21 cellular contexts compared by ENCODE assay signal in genomic region chr19:40294560-40294959, GRCh38. TPM values are rescaled to one million over a fixed set of nuclear protein-coding genes. Genes with fewer than 3 reads are reported as not detected.
DNase-seq lines count a peak whose midpoint lies in the region; ATAC-seq and TF ChIP-seq lines count a peak whose summit lies in the region.
"Had no signal": no experiment of that assay in that cellular context is flagged by ENCODE, and none has a peak within 500 bp of the region (broad histone marks: within the 10 kb centered on the region; RNA-seq: fewer than 3 reads in every experiment).

No MANE protein-coding gene starts in this region.

- H3K4me3 ChIP-seq in BLaER1 (no peak overlapping the region), Panc1 (ENCODE audit: low read depth in 2 of 2, low read length in 2 of 2) (no peak overlapping the region), dorsolateral prefrontal cortex (peak overlapping the region in 1 of 59 donors; percentile 26)
- no peak overlapping the region for H3K4me3 ChIP-seq in effector memory CD4-positive, alpha-beta T cell (ENCODE audit: insufficient read depth, low read depth, low read length, poor library complexity, severe bottlenecking)

- H4K20me1 ChIP-seq in BLaER1 = no peaks in the 10 kb centered on the region

- H3K27me3 ChIP-seq in BLaER1 = no peaks in the 10 kb centered on the region
- peaks cover 4% of the 10 kb centered on the region; the same call in 1 of the 2 replicates for H3K27me3 ChIP-seq in Panc1 (ENCODE audit: control insufficient read depth, insufficient read depth, low read length)
- H3K27me3 ChIP-seq in dorsolateral prefrontal cortex = no peaks in the 10 kb centered on the region
- no peaks in the 10 kb centered on the region for H3K27me3 ChIP-seq in effector memory CD4-positive, alpha-beta T cell (replicated peaks; ENCODE audit: control insufficient read depth, insufficient read depth, low read length, poor library complexity, severe bottlenecking)

- H3K9ac ChIP-seq in BLaER1 = 0 out of 2 replicates have a peak overlapping the region, but pooled peaks have one; percentile 6

- H3K36me3 ChIP-seq in BLaER1 (no peaks in the 10 kb centered on the region), Panc1 (ENCODE audit: control insufficient read depth, insufficient read depth, low read length) (no peaks in the 10 kb centered on the region)
- no peaks in the 10 kb centered on the region for H3K36me3 ChIP-seq in effector memory CD4-positive, alpha-beta T cell (ENCODE audit: control insufficient read depth, insufficient read depth, low read length)

- H3K4me2 ChIP-seq in BLaER1 = no peak overlapping the region

- in situ Hi-C loops in Panc1 (cut with HindIII; ENCODE audit: low pct_unique_long_range_greater_than_20kb, low sequenced_read_pairs) = loop anchor here (5.0 to 10.0 kb wide), 7 partner anchors 67 to 1750 kb away; partner anchors contain the start of genes CCNP, MED29 and PAF1

- H3K27ac ChIP-seq in BLaER1 (no peak overlapping the region), Panc1 (ENCODE audit: low read length) (no peak overlapping the region), dorsolateral prefrontal cortex (peak overlapping the region in 58 of 59 donors; percentile 21 to 98 (median 88))
- H3K27ac ChIP-seq in effector memory CD4-positive, alpha-beta T cell (ENCODE audit: insufficient read depth, low read length, poor library complexity, severe bottlenecking) = no peak overlapping the region

- no peaks in the 10 kb centered on the region for H3K9me3 ChIP-seq in BLaER1
- H3K9me3 ChIP-seq in Panc1 (ENCODE audit: control insufficient read depth, insufficient read depth, low read depth, low read length) = no peaks in the 10 kb centered on the region
- no peaks in the 10 kb centered on the region for H3K9me3 ChIP-seq in effector memory CD4-positive, alpha-beta T cell (ENCODE audit: control insufficient read depth, low read length)

- ATAC-seq in Panc1 = peak; percentile 4
- ATAC-seq in GM19351 (IDR thresholded peaks at IDR 0.05; ENCODE audit: unreplicated experiment) = no peak
- ATAC-seq in GM21529 (IDR thresholded peaks at IDR 0.05; ENCODE audit: unreplicated experiment) = no peak
- ATAC-seq: CD8-positive, alpha-beta T cell had no signal

- POLR2A ChIA-PET in Panc1 (lab: Charles Lee) = interaction anchor here (0.6 kb wide), 1 partner anchor 8 kb away, joined by 5 read pairs; no protein-coding TSS in a partner anchor

- CTCF ChIA-PET in Panc1 (lab: Charles Lee) = interaction anchor here (2.6 to 3.2 kb wide), 3 partner anchors 10 to 13 kb away, joined by 11 to 37 read pairs (median 36); no protein-coding TSS in a partner anchor

- intact Hi-C loops in Panc1 (cut with micrococcal nuclease; ENCODE audit: unreplicated experiment) = no loop called here
- intact Hi-C loops in dorsolateral prefrontal cortex (cut with DNase I) = no loop called here

- no peak for DNase-seq in Panc1 (ENCODE audit: low read depth, low spot score)
- DNase-seq in dorsolateral prefrontal cortex = peak in 5 of 10 donors; percentile 50 to 74 (median 68)
- DNase-seq in nucleus accumbens (lab: John Stamatoyannopoulos, UW) = peak in 32 of 56 donors; percentile 13 to 77 (median 37)
- DNase-seq in effector CD4-positive, alpha-beta T cell = no peak
- no peak for DNase-seq in effector memory CD4-positive, alpha-beta T cell
- DNase-seq: CD8-positive, alpha-beta T cell; DMS153; GOT3; HCEC 1CT; KBM-7; MM.1S; NCI-H1092; NCI-H1436 treated with DMSO at 0.1 percent for 48 hours; NCI-H2029; NCI-H345; NCI-H524; OCI-M1; Right ventricle myocardium superior had no signal

- peaks cover 11% of the 10 kb centered on the region; the same call in 1 of the 2 replicates for H3K4me1 ChIP-seq in BLaER1
- no peaks in the 10 kb centered on the region for H3K4me1 ChIP-seq in Panc1 (ENCODE audit: control insufficient read depth, insufficient read depth, low read length)
- H3K4me1 ChIP-seq in effector memory CD4-positive, alpha-beta T cell (ENCODE audit: control insufficient read depth, insufficient read depth, low read length, poor library complexity, severe bottlenecking) = no peaks in the 10 kb centered on the region

- BruUV-seq in Panc1 (replicated peaks; lab: Mats Ljungman, UMichigan) = no TSS peak

- TF ChIP-seq CTCF in Panc1 (IDR thresholded peaks at IDR 0.05) = no peak
- peak in 1 of 56 donors; percentile 6 for TF ChIP-seq CTCF in dorsolateral prefrontal cortex (IDR thresholded peaks at IDR 0.05 in 54 of 56, conservative IDR thresholded peaks at IDR 0.05 in 2 of 56; ENCODE audit: low read depth in 1 of 56, partially characterized antibody in 56 of 56)

RNA-seq across cellular contexts. Expression of gene AKT2, which starts 9.4 kb away (rescaled TPM):
- total RNA-seq in Panc1 (2021; ENCODE audit: unreplicated experiment) (2,376 TPM), dorsolateral prefrontal cortex (100 to 1,000 TPM in 117 of 120 experiments, 10 to 100 TPM in 3; 95.3 to 215 (median 139) TPM)
- 2,447 TPM for polyA plus RNA-seq in Panc1 (2012; ENCODE audit: insufficient read length)

RNA-seq across cellular contexts. Expression of gene C19orf47, which starts 53.6 kb away (rescaled TPM):
- total RNA-seq in Panc1 (2021; ENCODE audit: unreplicated experiment) = 29.0 TPM
- 36.8 TPM for polyA plus RNA-seq in Panc1 (2012; ENCODE audit: insufficient read length)
- 10 to 100 TPM; 26.8 to 54.6 (median 37.4) TPM for total RNA-seq in dorsolateral prefrontal cortex

RNA-seq across cellular contexts. Expression of gene PLD3, which starts 53.9 kb away (rescaled TPM):
- 81.8 TPM for total RNA-seq in Panc1 (2021; ENCODE audit: unreplicated experiment)
- 166 TPM for polyA plus RNA-seq in Panc1 (2012; ENCODE audit: insufficient read length)
- 100 to 1,000 TPM; 322 to 718 (median 553) TPM for total RNA-seq in dorsolateral prefrontal cortex

Comparison
In these comparisons a context has a peak if more than half of its experiments do, and no peak if none do; other contexts are left out.
1. H3K27ac ChIP-seq: peak in dorsolateral prefrontal cortex (58 of 59); none in BLaER1 (single experiment), Panc1 (single experiment) and effector memory CD4-positive, alpha-beta T cell (single experiment).
2. DNase-seq: peak in nucleus accumbens (32 of 56); none in Panc1 (single experiment), effector CD4-positive, alpha-beta T cell (single experiment) and effector memory CD4-positive, alpha-beta T cell (0 of 3).
3. RNA of gene AKT2, which starts 9.4 kb away (total RNA-seq): 2,376 TPM in Panc1 (single experiment); 95.3 to 215 TPM in dorsolateral prefrontal cortex; every median in the first group is over 10 times any median in the second.